22 cellular contexts compared by ENCODE assay signal in genomic region chr18:50447102-50447501, GRCh38.
A peak's percentile ranks its signal among the peaks of the same experiment; 100 is the strongest.
DNase-seq lines count a peak whose midpoint lies in the region; ATAC-seq, FAIRE-seq and TF ChIP-seq lines count a peak whose summit lies in the region.
"Had no signal": no experiment of that assay in that cellular context is flagged by ENCODE, and none has a peak within 500 bp of the region (broad histone marks: within the 10 kb centered on the region; RNA-seq: fewer than 3 reads in every experiment).

No MANE protein-coding gene starts in this region.

- TF ChIP-seq RAD21 in K562 (CRISPR knock-in tag; conservative IDR thresholded peaks at IDR 0.05 in 1 of 2, IDR thresholded peaks at IDR 0.05 in 1 of 2): no peak
- no peak for TF ChIP-seq RAD21 in HepG2 (CRISPR knock-in tag; IDR thresholded peaks at IDR 0.05)

- H3K27ac ChIP-seq in GM23338 (ENCODE audit: low read depth) (no peak overlapping the region), K562 (ENCODE audit: extremely low read depth, low read depth, low read length) (no peak overlapping the region), HepG2 (ENCODE audit: extremely low read length, insufficient read depth, low read length) (no peak overlapping the region)
- H3K27ac ChIP-seq: BLaER1, C4-2B had no signal

- H3K9me3 ChIP-seq in K562 (replicated peaks; ENCODE audit: control insufficient read depth, insufficient read depth, low read depth, low read length): no peaks in the 10 kb centered on the region
- H3K9me3 ChIP-seq in HepG2 (ENCODE audit: low read length): peaks cover 10% of the 10 kb centered on the region
- H3K9me3 ChIP-seq: Caco-2 had no signal

- WGBS in K562 (ENCODE audit: insufficient coverage, low coverage, missing lambda C conversion rate): 0% methylated on average over 4 of the region's 4 CpGs
- 58% methylated on average over 3 of the region's 4 CpGs for WGBS in HepG2 (ENCODE audit: low lambda C conversion rate)

- no peak for TF ChIP-seq POLR2A in K562 (conservative IDR thresholded peaks at IDR 0.05)
- no peak for TF ChIP-seq POLR2A in HepG2 (IDR thresholded peaks at IDR 0.05; ENCODE audit: insufficient read depth in 1 of 2, low read depth in 2 of 2, low read length in 2 of 2)
- no peak for TF ChIP-seq POLR2A in GM12892 (IDR thresholded peaks at IDR 0.05; ENCODE audit: low read depth, low read length)

- H3K9me1 ChIP-seq in K562 (ENCODE audit: control insufficient read depth, insufficient read depth, low read length): no peaks in the 10 kb centered on the region

- H3K36me3 ChIP-seq in GM23338 (ENCODE audit: insufficient read depth) (0 out of 2 replicates have a peak, but pooled peaks cover 3% of the 10 kb centered on the region), K562 (ENCODE audit: control insufficient read depth, insufficient read depth, low read length) (no peaks in the 10 kb centered on the region), HepG2 (replicated peaks in 1 of 2; ENCODE audit: control insufficient read depth in 1 of 2, insufficient read depth in 2 of 2, low read length in 2 of 2) (no peaks in the 10 kb centered on the region)
- H3K36me3 ChIP-seq: BLaER1 had no signal

- no peak for TF ChIP-seq CTCF in GM23338 (conservative IDR thresholded peaks at IDR 0.05; ENCODE audit: low read depth in 2 of 2)
- TF ChIP-seq CTCF in K562 (IDR thresholded peaks at IDR 0.05 in 2 of 3, conservative IDR thresholded peaks at IDR 0.05 in 1 of 3; ENCODE audit: insufficient read depth in 2 of 3, low read depth in 1 of 3, low read length in 3 of 3): no peak
- no peak for TF ChIP-seq CTCF in HepG2 (CRISPR knock-in tag; IDR thresholded peaks at IDR 0.05)

- no peak overlapping the region for H3K4me3 Mint-ChIP-seq in GM23338
- H3K4me3 Mint-ChIP-seq: B cell; CD4-positive, CD25-positive, alpha-beta regulatory T cell; CD8-positive, alpha-beta T cell had no signal

- H3K4me2 ChIP-seq in GM23338: peak overlapping the region; percentile 63
- no peak overlapping the region for H3K4me2 ChIP-seq in K562 (ENCODE audit: insufficient read depth, low read length)
- no peak overlapping the region for H3K4me2 ChIP-seq in HepG2 (ENCODE audit: low read depth, low read length)
- H3K4me2 ChIP-seq: BLaER1 had no signal

- BruUV-seq in K562 (replicated peaks; lab: Mats Ljungman, UMichigan) (no TSS peak), HepG2 (replicated peaks; lab: Mats Ljungman, UMichigan) (no TSS peak)

- H3K4me1 Mint-ChIP-seq in GM23338: peaks cover 19% of the 10 kb centered on the region
- H3K4me1 Mint-ChIP-seq: B cell; CD4-positive, CD25-positive, alpha-beta regulatory T cell had no signal

- H3K27me3 ChIP-seq in GM23338 (ENCODE audit: insufficient read depth): no peaks in the 10 kb centered on the region
- no peaks in the 10 kb centered on the region for H3K27me3 ChIP-seq in K562 (ENCODE audit: control insufficient read depth in 2 of 2, insufficient read depth in 2 of 2, low read length in 2 of 2)
- H3K27me3 ChIP-seq in HepG2 (ENCODE audit: control insufficient read depth in 1 of 2, insufficient read depth in 2 of 2, low read length in 2 of 2): no peaks in the 10 kb centered on the region; a peak in 1 of 5 replicates
- H3K27me3 ChIP-seq: BLaER1 had no signal

- peaks cover 23% of the 10 kb centered on the region for H3K36me3 Mint-ChIP-seq in GM23338 (ENCODE audit: low read depth)
- H3K36me3 Mint-ChIP-seq: CD4-positive, CD25-positive, alpha-beta regulatory T cell; CD8-positive, alpha-beta T cell had no signal

- H3K27me3 Mint-ChIP-seq in GM23338 (ENCODE audit: insufficient read depth, low read depth, poor library complexity): no peaks in the 10 kb centered on the region

- intact Hi-C loops in K562 (cut with micrococcal nuclease) (loop anchor here (10.0 kb wide), 1 partner anchor 232 kb away; no protein-coding TSS in a partner anchor), HepG2 (cut with micrococcal nuclease; ENCODE audit: unreplicated experiment) (no loop called here)

- in situ Hi-C loops in K562 (cut with MboI) (no loop called here), HepG2 (cut with HindIII; ENCODE audit: extremely low pct_ligation_motif_present, low pct_unique_long_range_greater_than_20kb) (no loop called here)

- CTCF ChIA-PET in K562 (lab: Yijun Ruan, JAX; ENCODE audit: low intra/inter-chr PET ratio) (no interaction called here), HepG2 (lab: Yijun Ruan, JAX; ENCODE audit: low intra/inter-chr PET ratio, low total read pairs) (no interaction called here)

- no peak for FAIRE-seq in K562 (lab: Jason Lieb, UNC)
- no peak for FAIRE-seq in HepG2 (lab: Jason Lieb, UNC)
- FAIRE-seq in GM12892 (lab: Jason Lieb, UNC): no peak
- FAIRE-seq: GM12878, GM18507, GM19239 had no signal

- H3K9me2 ChIP-seq in GM23338 (ENCODE audit: insufficient read depth): peaks cover 29% of the 10 kb centered on the region

- H3K9ac ChIP-seq in K562 (ENCODE audit: insufficient read depth in 1 of 2, low read depth in 2 of 2, low read length in 2 of 2) (no peak overlapping the region), HepG2 (ENCODE audit: insufficient read depth, low read depth, low read length) (no peak overlapping the region)
- H3K9ac ChIP-seq: BLaER1 had no signal

- TF ChIP-seq EP300 in K562 (IDR thresholded peaks at IDR 0.05; ENCODE audit: low read length) (no peak), HepG2 (IDR thresholded peaks at IDR 0.05; ENCODE audit: low read depth in 2 of 2, low read length in 2 of 2) (no peak), HepG2 (CRISPR knock-in tag; IDR thresholded peaks at IDR 0.05; ENCODE audit: borderline replicate concordance) (no peak)

- H4K20me1 ChIP-seq in GM23338 (replicated peaks; ENCODE audit: insufficient read depth) (no peaks in the 10 kb centered on the region), K562 (replicated peaks; ENCODE audit: control insufficient read depth, insufficient read depth, low read length) (no peaks in the 10 kb centered on the region), HepG2 (ENCODE audit: insufficient read depth, low read length) (no peaks in the 10 kb centered on the region)
- H4K20me1 ChIP-seq: BLaER1 had no signal

- H3K27ac Mint-ChIP-seq in GM23338: no peak overlapping the region
- H3K27ac Mint-ChIP-seq: B cell; CD4-positive, CD25-positive, alpha-beta regulatory T cell; CD8-positive, alpha-beta T cell had no signal

- H3K79me2 ChIP-seq in GM23338 (replicated peaks; ENCODE audit: insufficient read depth) (no peaks in the 10 kb centered on the region), K562 (ENCODE audit: control insufficient read depth, insufficient read depth, low read length) (no peaks in the 10 kb centered on the region), HepG2 (ENCODE audit: insufficient read depth, low read length) (no peaks in the 10 kb centered on the region)

- 0 out of 2 replicates have a peak overlapping the region, but pooled peaks have one; percentile 10 for H3K4me3 ChIP-seq in GM23338
- H3K4me3 ChIP-seq in K562: no peak overlapping the region
- no peak overlapping the region for H3K4me3 ChIP-seq in HepG2 (replicated peaks in 1 of 3; ENCODE audit: insufficient read depth in 1 of 3, low read depth in 2 of 3, low read length in 3 of 3)
- H3K4me3 ChIP-seq: BLaER1, GM12878 had no signal

- peaks cover 38% of the 10 kb centered on the region for H3K9me3 Mint-ChIP-seq in GM23338

- H3F3A ChIP-seq in GM23338 (replicated peaks; ENCODE audit: low read depth): no peaks in the 10 kb centered on the region

- POLR2A ChIA-PET in K562 (lab: Yijun Ruan, JAX): no interaction called here
- POLR2A ChIA-PET in HepG2 (lab: Yijun Ruan, JAX): no interaction called here

- ATAC-seq in GM23338 (no peak), K562 (no peak), HepG2 (no peak), GM18868 (IDR thresholded peaks at IDR 0.05; ENCODE audit: unreplicated experiment) (no peak)
- ATAC-seq: CD8-positive, alpha-beta T cell; GM12878 had no signal

- H2AFZ ChIP-seq in GM23338 (no peak overlapping the region), K562 (ENCODE audit: low read depth, low read length) (no peak overlapping the region), HepG2 (ENCODE audit: low read length) (no peak overlapping the region)

- H3K4me1 ChIP-seq in GM23338 (ENCODE audit: insufficient read depth): peaks cover 18% of the 10 kb centered on the region
- H3K4me1 ChIP-seq in K562 (replicated peaks in 1 of 2; ENCODE audit: control insufficient read depth in 2 of 2, insufficient read depth in 2 of 2, low read length in 2 of 2): peaks cover 0 to 5% of the 10 kb centered on the region in 2 experiments; a peak in 1 of 5 replicates
- H3K4me1 ChIP-seq in HepG2 (ENCODE audit: insufficient read depth, low read length): no peaks in the 10 kb centered on the region
- H3K4me1 ChIP-seq: BLaER1, Caco-2 had no signal

- DNase-seq in GM23338 (ENCODE audit: low spot score): no peak
- no peak for DNase-seq in K562 (ENCODE audit: extremely low read depth in 1 of 4, low spot score in 3 of 4)
- no peak for DNase-seq in HepG2 (ENCODE audit: low spot score)
- no peak for DNase-seq in NCI-H187 (lab: John Stamatoyannopoulos, UW)
- DNase-seq in GM12892 (ENCODE audit: insufficient read length): no peak
- DNase-seq: Caco-2; CD4-positive, CD25-positive, alpha-beta regulatory T cell; CD8-positive, alpha-beta T cell; DMS 273 treated with DMSO at 0.1 percent for 48 hours; DMS79; EL; GDM1; GOT3; H7; HCEC 1CT had no signal

TF ChIP-seq in K562, 482 proteins besides CTCF, POLR2A, EP300 and RAD21 (continues in another document):
- no peak for TF ChIP-seq MCM7 (IDR thresholded peaks at IDR 0.05)
- no peak for TF ChIP-seq ZNF449 (CRISPR knock-in tag; IDR thresholded peaks at IDR 0.05)

TF ChIP-seq in HepG2, 621 proteins besides CTCF, POLR2A, EP300 and RAD21:
- no peak for TF ChIP-seq BORCS8-MEF2B (CRISPR knock-in tag; IDR thresholded peaks at IDR 0.05)
- peak; percentile 77 for TF ChIP-seq MAFF (IDR thresholded peaks at IDR 0.05; ENCODE audit: low read depth, low read length)
- peak; percentile 79 to 87 for TF ChIP-seq MAFK (conservative IDR thresholded peaks at IDR 0.05 in 1 of 2, IDR thresholded peaks at IDR 0.05 in 1 of 2; ENCODE audit: low read length in 2 of 2)
